16 cellular contexts compared by ENCODE assay signal in genomic region chr5:6446042-6446441, GRCh38. TPM values are rescaled to one million over a fixed set of nuclear protein-coding genes. Genes with fewer than 3 reads are reported as not detected.
A peak's percentile ranks its signal among the peaks of the same experiment; 100 is the strongest.
DNase-seq lines count a peak whose midpoint lies in the region; TF ChIP-seq lines count a peak whose summit lies in the region.
"Had no signal": no experiment of that assay in that cellular context is flagged by ENCODE, and none has a peak within 500 bp of the region (broad histone marks: within the 10 kb centered on the region; RNA-seq: fewer than 3 reads in every experiment).

No MANE protein-coding gene starts in this region.

- H3K36me3 ChIP-seq in HEK293 (ENCODE audit: control insufficient read depth in 2 of 2, insufficient read depth in 1 of 2, low read length in 2 of 2): no peaks in the 10 kb centered on the region
- no peaks in the 10 kb centered on the region; the same call in 1 of the 2 replicates for H3K36me3 ChIP-seq in KMS-11 (ENCODE audit: insufficient read depth)
- H3K36me3 ChIP-seq: BE2C had no signal

- H3K9ac ChIP-seq in KMS-11: no peak overlapping the region; the same call in 1 of the 2 replicates

- 0 out of 2 replicates have a peak, but pooled peaks cover 3% of the 10 kb centered on the region for H4K20me1 ChIP-seq in KMS-11 (ENCODE audit: insufficient read depth)

- in situ Hi-C loops in SK-MEL-5 (cut with HindIII; ENCODE audit: low pct_unique_long_range_greater_than_20kb, low sequenced_read_pairs): no loop called here

- TF ChIP-seq CTCF in HEK293 (tag by site-specific recombination; IDR thresholded peaks at IDR 0.05) (no peak), KMS-11 (conservative IDR thresholded peaks at IDR 0.05; ENCODE audit: low read depth, low read length) (no peak)

- no peaks in the 10 kb centered on the region for H3K27me3 ChIP-seq in KMS-11 (ENCODE audit: insufficient read depth, low read depth)

- no peak overlapping the region for H2AFZ ChIP-seq in KMS-11 (ENCODE audit: low read depth)

- H3K27ac ChIP-seq in HEK293 (ENCODE audit: extremely low read depth, low read depth, low read length) (no peak overlapping the region), KMS-11 (peak overlapping the region; percentile 56)
- H3K27ac ChIP-seq: A549, HL-60 had no signal

- POLR2A ChIA-PET in HEK293 (lab: Yijun Ruan, JAX): interaction anchor here (0.6 to 1.1 kb wide), 2 partner anchors 18 to 56 kb away, joined by 3 read pairs; no protein-coding TSS in a partner anchor

- H3K79me2 ChIP-seq in KMS-11 (ENCODE audit: insufficient read depth, low read depth): peaks cover 24% of the 10 kb centered on the region

- DNase-seq in SK-MEL-5 (ENCODE audit: low read depth, low spot score) (peak; percentile 16), mesenteric fat pad (ENCODE audit: low spot score) (peak; percentile 60), DMS153 treated with DMSO at 0.1 percent for 48 hours (lab: John Stamatoyannopoulos, UW; ENCODE audit: unreplicated experiment) (no peak), C1 segment of cervical spinal cord (lab: John Stamatoyannopoulos, UW) (no peak)
- DNase-seq: BE2C; CD8-positive, alpha-beta T cell; COR-L47; DMS53; GF-D8; HCEC 1CT had no signal

- no peaks in the 10 kb centered on the region for H3K9me3 ChIP-seq in HEK293 (ENCODE audit: control insufficient read depth, insufficient read depth, low read depth, low read length)

- CTCF ChIA-PET in HEK293 (lab: Yijun Ruan, JAX): no interaction called here

- H3K4me1 ChIP-seq in HEK293 (ENCODE audit: control insufficient read depth, insufficient read depth, low read length) (no peaks in the 10 kb centered on the region), KMS-11 (ENCODE audit: low read depth, poor library complexity, severe bottlenecking) (peaks cover 23% of the 10 kb centered on the region)

- H3K4me3 ChIP-seq in HEK293 (ENCODE audit: low read depth, low read length) (no peak overlapping the region), KMS-11 (IDR thresholded peaks at IDR 0.05; ENCODE audit: insufficient read depth, low read depth, low read length) (no peak overlapping the region)
- H3K4me3 ChIP-seq: A549 had no signal

- peak overlapping the region; percentile 48; the same call in 1 of the 2 replicates for H3K4me2 ChIP-seq in KMS-11
- H3K4me2 ChIP-seq: A549 had no signal

TF ChIP-seq in HEK293, 187 proteins besides CTCF, POLR2A, EP300 and RAD21:
- no peak for TF ChIP-seq ZNF114 (tag by site-specific recombination; IDR thresholded peaks at IDR 0.05)
- TF ChIP-seq ZNF350 (tag by site-specific recombination; IDR thresholded peaks at IDR 0.05): no peak
- peak; percentile 61 for TF ChIP-seq ZIC2 (tag by site-specific recombination; IDR thresholded peaks at IDR 0.05)
- TF ChIP-seq KLF8 (tag by site-specific recombination; IDR thresholded peaks at IDR 0.05): no peak
TF ChIP-seq in HEK293: peak in this region for 1.

RNA-seq across cellular contexts. Expression of gene UBE2QL1, which starts 2.6 kb away (rescaled TPM):
- 0.03 TPM in 1 of 2 replicates, not detected in the other for total RNA-seq in SK-MEL-5 (2014; rRNA removed; shearing (Covaris generic))
- 0.02 TPM in 1 of 2 replicates, not detected in the other for polyA plus RNA-seq in SK-MEL-5 (2015; cell fraction: cytosol; rRNA removed)
- not detected in 2 replicates for polyA plus RNA-seq in SK-MEL-5 (2015; cell fraction: nucleus; rRNA removed)
- 0.61 TPM for total RNA-seq in mesenteric fat pad
- polyA plus RNA-seq: AG04450, CD14-positive monocyte had no signal

Comparison
In these comparisons a context has a peak if more than half of its experiments do, and no peak if none do; other contexts are left out.
1. DNase-seq: peak in SK-MEL-5 (single experiment) and mesenteric fat pad (single experiment); none in DMS153 treated with DMSO at 0.1 percent for 48 hours (single experiment) and C1 segment of cervical spinal cord (0 of 14).